ENCODE assay signal across 15 cellular contexts in the genomic region with DNA sequence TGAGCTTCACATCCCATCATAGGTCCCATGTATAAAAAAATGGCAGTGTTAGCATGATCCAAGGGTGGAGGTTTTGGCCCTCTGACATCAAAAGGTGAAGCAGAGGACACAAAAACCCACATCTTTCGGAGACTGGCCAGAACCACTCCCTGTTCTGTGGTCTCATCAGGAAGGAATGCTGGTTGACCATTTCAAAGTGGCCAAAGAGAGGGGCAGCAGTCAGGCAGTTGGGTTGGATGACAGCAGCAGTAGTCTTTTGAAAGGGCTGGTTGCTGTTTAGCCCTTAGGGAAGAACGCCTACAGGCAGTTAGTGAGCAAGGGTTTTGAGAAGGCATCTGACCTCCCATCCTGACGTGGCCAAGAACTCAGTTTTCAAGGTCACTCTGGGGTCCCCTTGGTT. TPM values are rescaled to one million over a fixed set of nuclear protein-coding genes. Genes with fewer than 3 reads are reported as not detected.
DNase-seq lines count a peak whose midpoint lies in the region; TF ChIP-seq lines count a peak whose summit lies in the region.
"Had no signal": no experiment of that assay in that cellular context is flagged by ENCODE, and none has a peak within 500 bp of the region (broad histone marks: within the 10 kb centered on the region; RNA-seq: fewer than 3 reads in every experiment).

No MANE protein-coding gene starts in this region.

- peaks cover 6% of the 10 kb centered on the region for H3K4me1 Mint-ChIP-seq in nephron progenitor cell

- no peak for TF ChIP-seq POLR2A in thyroid gland (IDR thresholded peaks at IDR 0.05)

- DNase-seq in Caki2 (ENCODE audit: low read depth) (peak; percentile 79), LHCN-M2 (ENCODE audit: low read depth) (peak; percentile 94), cerebellar cortex (ENCODE audit: low spot score) (peak; percentile 31), nephron progenitor cell (no peak), thyroid gland (no peak), middle frontal gyrus (ENCODE audit: extremely low spot score, low spot score) (no peak), SW 1271 (lab: John Stamatoyannopoulos, UW) (no peak)
- DNase-seq in activated CD4-positive, CD25-positive, alpha-beta regulatory T cell (lab: John Stamatoyannopoulos, UW), result no peak
- DNase-seq: activated T-cell treated with anti-CD3 and anti-CD28 coated beads for 4 hours, cortex of kidney, DND-41, foreskin keratinocyte, upper lobe of right lung had no signal

- peak overlapping the region; percentile 88 for H3K27ac Mint-ChIP-seq in nephron progenitor cell

- H3K36me3 ChIP-seq in thyroid gland, result peaks cover 0 to 3% of the 10 kb centered on the region in 2 donors

- intact Hi-C loops in thyroid gland (cut with DNase I), result no loop called here

- H3K4me1 ChIP-seq in thyroid gland, result no peaks in the 10 kb centered on the region
- H3K4me1 ChIP-seq: foreskin keratinocyte, upper lobe of right lung had no signal

- peaks cover 51% of the 10 kb centered on the region for H3K36me3 Mint-ChIP-seq in nephron progenitor cell (ENCODE audit: low read depth)

- no peak overlapping the region for H3K27ac ChIP-seq in thyroid gland
- H3K27ac ChIP-seq: BLaER1, foreskin keratinocyte, HL-60, upper lobe of right lung had no signal

- WGBS in thyroid gland, 2 donors, result 92 to 94% methylated on average over 3 of the region's 3 CpGs

- H3K27me3 ChIP-seq in thyroid gland, result no peaks in the 10 kb centered on the region
- H3K27me3 ChIP-seq: BLaER1, foreskin keratinocyte, upper lobe of right lung had no signal

- no peaks in the 10 kb centered on the region for H3K9me3 ChIP-seq in thyroid gland
- H3K9me3 ChIP-seq: BLaER1, upper lobe of right lung had no signal

- H3K4me3 ChIP-seq in thyroid gland (replicated peaks in 1 of 3), result no peak overlapping the region
- H3K4me3 ChIP-seq: BLaER1, upper lobe of right lung had no signal

- in situ Hi-C loops in Caki2 (cut with HindIII; ENCODE audit: low pct_unique_long_range_greater_than_20kb, low sequenced_read_pairs), result no loop called here

- H3K27me3 Mint-ChIP-seq in nephron progenitor cell (ENCODE audit: low read depth, poor library complexity), result no peaks in the 10 kb centered on the region

- TF ChIP-seq CTCF in nephron progenitor cell (IDR thresholded peaks at IDR 0.05) (no peak), thyroid gland (IDR thresholded peaks at IDR 0.05) (no peak)

- no peak overlapping the region for H3K4me3 Mint-ChIP-seq in nephron progenitor cell

- no peaks in the 10 kb centered on the region for H3K9me3 Mint-ChIP-seq in nephron progenitor cell

RNA-seq across cellular contexts. Expression of a gene that starts 40.5 kb away (rescaled TPM):
- total RNA-seq in Caki2 (2014; rRNA removed; shearing (Covaris generic); ENCODE audit: low replicate concordance), result 45.4 and 48.0 TPM in 2 replicates
- 36.6 and 40.9 TPM in 2 replicates for total RNA-seq in LHCN-M2 (2014; rRNA removed)
- polyA plus RNA-seq in LHCN-M2 (2012), result 48.1 TPM
- 10 to 100 TPM; 26.8 to 42.6 (median 29.8) TPM for total RNA-seq in thyroid gland

Comparison
In these comparisons a context has a peak if more than half of its experiments do, and no peak if none do; other contexts are left out.
1. DNase-seq: peak in Caki2 (single experiment), LHCN-M2 (single experiment) and cerebellar cortex (single experiment); none in nephron progenitor cell (single experiment), thyroid gland (0 of 2), middle frontal gyrus (single experiment), SW 1271 (0 of 2) and activated CD4-positive, CD25-positive, alpha-beta regulatory T cell (0 of 4).